13 cellular contexts compared by ENCODE assay signal in the genomic region with DNA sequence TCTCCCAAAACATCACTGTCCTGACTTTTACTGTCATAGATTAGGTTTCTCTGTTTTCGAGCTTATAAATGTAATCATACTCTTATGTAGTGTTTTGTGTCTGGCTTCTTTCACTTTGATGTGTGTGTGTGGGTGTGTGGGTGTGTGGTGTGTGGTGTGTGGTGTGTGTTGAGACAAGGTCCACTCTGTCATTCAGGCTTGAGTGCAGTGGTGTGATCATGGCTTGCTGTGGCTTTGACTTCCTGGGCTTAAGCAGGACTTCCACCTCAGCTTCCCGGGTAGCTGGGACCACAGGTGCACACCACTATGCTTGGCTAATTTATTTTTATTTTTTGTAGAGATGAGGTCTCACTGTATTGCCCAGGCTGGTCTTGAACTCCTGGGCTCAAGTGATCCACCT. TPM values are rescaled to one million over a fixed set of nuclear protein-coding genes. Genes with fewer than 3 reads are reported as not detected.
DNase-seq lines count a peak whose midpoint lies in the region; ATAC-seq and TF ChIP-seq lines count a peak whose summit lies in the region.
"Had no signal": no experiment of that assay in that cellular context is flagged by ENCODE, and none has a peak within 500 bp of the region (broad histone marks: within the 10 kb centered on the region; RNA-seq: fewer than 3 reads in every experiment).

No MANE protein-coding gene starts in this region.

- H3K4me3 ChIP-seq in Loucy (ENCODE audit: low read length, poor library complexity, severe bottlenecking), result no peak overlapping the region
- H3K4me3 ChIP-seq in effector memory CD4-positive, alpha-beta T cell (ENCODE audit: insufficient read depth, low read depth, low read length, poor library complexity, severe bottlenecking), result no peak overlapping the region
- H3K4me3 ChIP-seq: transverse colon had no signal

- peaks cover 7% of the 10 kb centered on the region for H3K36me3 Mint-ChIP-seq in activated T-helper 2 cell treated with anti-CD3 and anti-CD28 coated beads, Interferon-gamma antibody, Interleukin-2, Interleukin-4, amounts not matched to agents 10 μg/mL and 5 μg/mL and 100 μg/mL, durations not matched to agents 14 hours and 24 hours and 36 hours (ENCODE audit: low read depth)

- 0 out of 2 replicates have a peak, but pooled peaks cover 3% of the 10 kb centered on the region for H3K36me3 ChIP-seq in Loucy (ENCODE audit: insufficient read depth, low read length)
- no peaks in the 10 kb centered on the region for H3K36me3 ChIP-seq in effector memory CD4-positive, alpha-beta T cell (ENCODE audit: control insufficient read depth, insufficient read depth, low read length)
- H3K36me3 ChIP-seq: transverse colon had no signal

- peak overlapping the region; percentile 20 for H3K4me2 ChIP-seq in Loucy (ENCODE audit: low read depth, low read length, poor library complexity, severe bottlenecking)

- H3K27me3 ChIP-seq in Loucy (ENCODE audit: insufficient read depth, low read length, poor library complexity, severe bottlenecking), result no peaks in the 10 kb centered on the region
- H3K27me3 ChIP-seq in effector memory CD4-positive, alpha-beta T cell (replicated peaks; ENCODE audit: control insufficient read depth, insufficient read depth, low read length, poor library complexity, severe bottlenecking), result no peaks in the 10 kb centered on the region
- H3K27me3 ChIP-seq: transverse colon had no signal

- no peaks in the 10 kb centered on the region for H3K9me3 Mint-ChIP-seq in activated T-helper 2 cell treated with anti-CD3 and anti-CD28 coated beads, Interferon-gamma antibody, Interleukin-2, Interleukin-4, amounts not matched to agents 10 μg/mL and 5 μg/mL and 100 μg/mL, durations not matched to agents 14 hours and 24 hours and 36 hours

- intact Hi-C loops in activated T-helper 2 cell treated with anti-CD3 and anti-CD28 coated beads, Interferon-gamma antibody, Interleukin-2, Interleukin-4, amounts not matched to agents 10 μg/mL and 5 μg/mL and 100 μg/mL, durations not matched to agents 14 hours and 24 hours and 36 hours (cut with micrococcal nuclease), result loop anchor here (2.0 to 10.0 kb wide), 2 partner anchors 271 to 969 kb away; no protein-coding TSS in a partner anchor

- H3K9me2 ChIP-seq in Loucy (replicated peaks; ENCODE audit: low read depth, low read length), result no peaks in the 10 kb centered on the region

- no peak overlapping the region for H3K9ac ChIP-seq in Loucy (ENCODE audit: low read depth, low read length, poor library complexity, severe bottlenecking)

- peaks cover 66% of the 10 kb centered on the region for H3K4me1 Mint-ChIP-seq in activated T-helper 2 cell treated with anti-CD3 and anti-CD28 coated beads, Interferon-gamma antibody, Interleukin-2, Interleukin-4, amounts not matched to agents 10 μg/mL and 5 μg/mL and 100 μg/mL, durations not matched to agents 14 hours and 24 hours and 36 hours (ENCODE audit: low read depth)

- TF ChIP-seq CTCF in Loucy (conservative IDR thresholded peaks at IDR 0.05; ENCODE audit: low read length), result no peak

- no peak for DNase-seq in activated T-helper 2 cell treated with anti-CD3 and anti-CD28 coated beads, Interferon-gamma antibody, Interleukin-2, Interleukin-4, amounts not matched to agents 10 μg/mL and 5 μg/mL and 100 μg/mL, durations not matched to agents 14 hours and 24 hours and 36 hours (ENCODE audit: low spot score)
- peak; percentile 28 to 33 for DNase-seq in stimulated activated CD4-positive, alpha-beta T cell treated with anti-CD3 and anti-CD28 coated beads, Interleukin-2, amount 100 ng/mL, for 48 hours
- no peak for DNase-seq in NCI-H1105 (lab: John Stamatoyannopoulos, UW)
- no peak for DNase-seq in effector memory CD4-positive, alpha-beta T cell
- DNase-seq: DMS153, Kasumi-1, kidney, SHP77, transverse colon had no signal

- ATAC-seq in GM18868 (IDR thresholded peaks at IDR 0.05; ENCODE audit: unreplicated experiment) (peak; percentile 42), GM21367 (IDR thresholded peaks at IDR 0.05; ENCODE audit: unreplicated experiment) (no peak), HG02571 (IDR thresholded peaks at IDR 0.05; ENCODE audit: unreplicated experiment) (no peak)

- peak overlapping the region; percentile 34 for H3K27ac Mint-ChIP-seq in activated T-helper 2 cell treated with anti-CD3 and anti-CD28 coated beads, Interferon-gamma antibody, Interleukin-2, Interleukin-4, amounts not matched to agents 10 μg/mL and 5 μg/mL and 100 μg/mL, durations not matched to agents 14 hours and 24 hours and 36 hours

- H3K79me2 ChIP-seq in Loucy (ENCODE audit: insufficient read depth, low read length), result peaks cover 98% of the 10 kb centered on the region

- H3K27me3 Mint-ChIP-seq in activated T-helper 2 cell treated with anti-CD3 and anti-CD28 coated beads, Interferon-gamma antibody, Interleukin-2, Interleukin-4, amounts not matched to agents 10 μg/mL and 5 μg/mL and 100 μg/mL, durations not matched to agents 14 hours and 24 hours and 36 hours (ENCODE audit: low read depth), result no peaks in the 10 kb centered on the region

- H3K4me3 Mint-ChIP-seq in activated T-helper 2 cell treated with anti-CD3 and anti-CD28 coated beads, Interferon-gamma antibody, Interleukin-2, Interleukin-4, amounts not matched to agents 10 μg/mL and 5 μg/mL and 100 μg/mL, durations not matched to agents 14 hours and 24 hours and 36 hours (ENCODE audit: low read depth), result no peak overlapping the region

- H3K27ac ChIP-seq in effector memory CD4-positive, alpha-beta T cell (ENCODE audit: insufficient read depth, low read length, poor library complexity, severe bottlenecking), result no peak overlapping the region
- H3K27ac ChIP-seq: transverse colon had no signal

- H3K4me1 ChIP-seq in Loucy (ENCODE audit: insufficient read depth, low read length, poor library complexity, severe bottlenecking), result peaks cover 24% of the 10 kb centered on the region
- no peaks in the 10 kb centered on the region for H3K4me1 ChIP-seq in effector memory CD4-positive, alpha-beta T cell (ENCODE audit: control insufficient read depth, insufficient read depth, low read length, poor library complexity, severe bottlenecking)

- H3F3A ChIP-seq in Loucy (ENCODE audit: low read depth), result no peaks in the 10 kb centered on the region

- no peaks in the 10 kb centered on the region for H3K9me3 ChIP-seq in Loucy (ENCODE audit: insufficient read depth, low read depth, low read length)
- H3K9me3 ChIP-seq in effector memory CD4-positive, alpha-beta T cell (ENCODE audit: control insufficient read depth, low read length), result no peaks in the 10 kb centered on the region
- H3K9me3 ChIP-seq: transverse colon had no signal

- peaks cover 54% of the 10 kb centered on the region for H4K20me1 ChIP-seq in Loucy (ENCODE audit: insufficient read depth, low read length, poor library complexity, severe bottlenecking)

- no peak overlapping the region for H2AFZ ChIP-seq in Loucy (ENCODE audit: low read length)

RNA-seq across cellular contexts. Expression of gene PDS5B, which starts 59.6 kb away (rescaled TPM):
- 58.5 and 63.1 TPM in 2 replicates for total RNA-seq in activated T-helper 2 cell treated with anti-CD3 and anti-CD28 coated beads, Interferon-gamma antibody, Interleukin-2, Interleukin-4, amounts not matched to agents 10 μg/mL and 5 μg/mL and 100 μg/mL, durations not matched to agents 14 hours and 24 hours and 36 hours

Comparison
In these comparisons a context has a peak if more than half of its experiments do, and no peak if none do; other contexts are left out.
1. DNase-seq: peak in stimulated activated CD4-positive, alpha-beta T cell treated with anti-CD3 and anti-CD28 coated beads, Interleukin-2, amount 100 ng/mL, for 48 hours (2 of 2); none in activated T-helper 2 cell treated with anti-CD3 and anti-CD28 coated beads, Interferon-gamma antibody, Interleukin-2, Interleukin-4, amounts not matched to agents 10 μg/mL and 5 μg/mL and 100 μg/mL, durations not matched to agents 14 hours and 24 hours and 36 hours (single experiment), NCI-H1105 (single experiment) and effector memory CD4-positive, alpha-beta T cell (0 of 3).